In the genomic region with DNA sequence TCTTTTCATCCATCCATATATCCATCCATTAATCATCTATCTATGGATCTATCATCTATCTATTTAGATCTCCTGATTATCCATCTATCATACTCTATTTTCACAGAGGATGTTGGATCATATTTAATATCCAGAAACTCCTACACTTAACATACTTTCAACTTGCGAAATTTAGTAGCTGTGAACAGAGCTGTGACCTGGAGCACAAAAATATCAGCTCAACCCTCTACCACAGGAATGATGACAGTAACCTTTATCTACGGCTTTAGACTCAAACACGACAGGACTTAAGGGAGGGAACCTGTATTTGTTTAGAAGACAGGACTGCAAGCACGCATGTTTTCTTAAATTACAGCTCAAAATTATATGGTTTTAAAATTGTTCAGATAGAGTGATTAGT, we compare ENCODE assay signal across 23 cellular contexts.
"Had no signal": no experiment of that assay in that cellular context is flagged by ENCODE, and none has a peak within 500 bp of the region (broad histone marks: within the 10 kb centered on the region; RNA-seq: fewer than 3 reads in every experiment).

No MANE protein-coding gene starts in this region.

- H3K9me3 Mint-ChIP-seq: naive thymus-derived CD8-positive, alpha-beta T cell; neural crest cell; stimulated activated effector memory CD8-positive, alpha-beta T cell treated with anti-CD3 and anti-CD28 coated beads, Interleukin-12 subunit alpha, Interleukin-12 subunit beta, amount 100 ng/mL, for 72 hours had no signal

- DNase-seq: cerebellar nuclear complex; cortex of kidney; dorsolateral prefrontal cortex; effector CD8-positive, alpha-beta T cell; foreskin fibroblast; glutamatergic neuron; kidney glomerular epithelial cell; mammary epithelial cell; mucosa of descending colon; naive thymus-derived CD8-positive, alpha-beta T cell; ovary; stimulated activated CD4-positive, alpha-beta T cell treated with anti-CD3 and anti-CD28 coated beads, Interleukin-4, amount 100 ng/mL, for 1 hour; stimulated activated CD8-positive, alpha-beta memory T cell treated with anti-CD3 and anti-CD28 coated beads, Interleukin-4, amount 100 ng/mL, for 48 hours; stimulated activated naive CD8-positive, alpha-beta T cell treated with anti-CD3 and anti-CD28 coated beads, Interleukin-15, Interleukin-2, amounts not matched to agents 100 U/mL and 50 U/mL, for 24 hours; thyroid gland; upper lobe of left lung; uterus had no signal

- H3K27ac ChIP-seq: dorsolateral prefrontal cortex, gastroesophageal sphincter, ovary, right atrium auricular region, suprapubic skin, thyroid gland, upper lobe of left lung had no signal

- H3K36me3 Mint-ChIP-seq: naive thymus-derived CD8-positive, alpha-beta T cell; stimulated activated effector memory CD8-positive, alpha-beta T cell treated with anti-CD3 and anti-CD28 coated beads, Interleukin-12 subunit alpha, Interleukin-12 subunit beta, amount 100 ng/mL, for 72 hours had no signal

- H3K4me3 Mint-ChIP-seq: naive thymus-derived CD8-positive, alpha-beta T cell; neural crest cell; stimulated activated effector memory CD8-positive, alpha-beta T cell treated with anti-CD3 and anti-CD28 coated beads, Interleukin-12 subunit alpha, Interleukin-12 subunit beta, amount 100 ng/mL, for 72 hours had no signal

- H3K27ac Mint-ChIP-seq: stimulated activated effector memory CD8-positive, alpha-beta T cell treated with anti-CD3 and anti-CD28 coated beads, Interleukin-12 subunit alpha, Interleukin-12 subunit beta, amount 100 ng/mL, for 72 hours had no signal

- H3K9me3 ChIP-seq: gastroesophageal sphincter, mucosa of descending colon, ovary, right atrium auricular region, suprapubic skin, thyroid gland, upper lobe of left lung, uterus had no signal

- H3K36me3 ChIP-seq: gastroesophageal sphincter, ovary, right atrium auricular region, suprapubic skin, thyroid gland, upper lobe of left lung, uterus had no signal

- H3K4me3 ChIP-seq: dorsolateral prefrontal cortex, gastroesophageal sphincter, mucosa of descending colon, ovary, right atrium auricular region, suprapubic skin, thyroid gland, upper lobe of left lung, uterus had no signal

- H3K27me3 ChIP-seq: gastroesophageal sphincter, ovary, right atrium auricular region, thyroid gland, upper lobe of left lung, uterus had no signal

- H3K4me1 ChIP-seq: right atrium auricular region, upper lobe of left lung, uterus had no signal

- ATAC-seq: gastroesophageal sphincter; left lobe of liver; mucosa of descending colon; naive thymus-derived CD8-positive, alpha-beta T cell; stimulated activated effector memory CD8-positive, alpha-beta T cell treated with anti-CD3 and anti-CD28 coated beads, Interleukin-12 subunit alpha, Interleukin-12 subunit beta, amount 100 ng/mL, for 72 hours; stimulated activated naive CD8-positive, alpha-beta T cell treated with anti-CD3 and anti-CD28 coated beads, Interleukin-15, Interleukin-2, amounts not matched to agents 100 U/mL and 50 U/mL, for 24 hours had no signal

- H3K4me1 Mint-ChIP-seq: naive thymus-derived CD8-positive, alpha-beta T cell; stimulated activated effector memory CD8-positive, alpha-beta T cell treated with anti-CD3 and anti-CD28 coated beads, Interleukin-12 subunit alpha, Interleukin-12 subunit beta, amount 100 ng/mL, for 72 hours had no signal
